In genomic region chr6:2766767-2767314, GRCh38 we compare ENCODE assay signal across 8 cellular contexts. TPM values are rescaled to one million over a fixed set of nuclear protein-coding genes. Genes with fewer than 3 reads are reported as not detected.
DNase-seq lines count a peak whose midpoint lies in the region; ATAC-seq, FAIRE-seq and TF ChIP-seq lines count a peak whose summit lies in the region.

No MANE protein-coding gene starts in this region.

- H3K4me3 ChIP-seq in cardiac muscle cell (peak overlapping the region; percentile 82), suprapubic skin (peak overlapping the region; percentile 98)

- peaks cover 28% of the 10 kb centered on the region for H3K36me3 Mint-ChIP-seq in activated naive CD8-positive, alpha-beta T cell treated with anti-CD3 and anti-CD28 coated beads for 36 hours

- peak overlapping the region; percentile 85 for H3K4me3 Mint-ChIP-seq in activated naive CD8-positive, alpha-beta T cell treated with anti-CD3 and anti-CD28 coated beads for 36 hours

- peaks cover 36% of the 10 kb centered on the region for H3K4me1 ChIP-seq in cardiac muscle cell (ENCODE audit: low read depth)
- H3K4me1 ChIP-seq in suprapubic skin, result peaks cover 53% of the 10 kb centered on the region

- ATAC-seq in left cardiac atrium (no peak), GM18858 (IDR thresholded peaks at IDR 0.05; ENCODE audit: unreplicated experiment) (no peak)

- peak overlapping the region; percentile 86 for H3K27ac Mint-ChIP-seq in activated naive CD8-positive, alpha-beta T cell treated with anti-CD3 and anti-CD28 coated beads for 36 hours

- intact Hi-C loops in left cardiac atrium (cut with DNase I), result no loop called here

- no peak for DNase-seq in cardiac muscle cell (ENCODE audit: low read depth in 1 of 2, low spot score in 1 of 2)
- DNase-seq in left cardiac atrium, result no peak
- DNase-seq in activated naive CD8-positive, alpha-beta T cell treated with anti-CD3 and anti-CD28 coated beads for 36 hours, result no peak
- DNase-seq in suprapubic skin (ENCODE audit: low spot score in 2 of 2), result no peak
- no peak for DNase-seq in activated CD4-positive, CD25-positive, alpha-beta regulatory T cell (lab: John Stamatoyannopoulos, UW)
- no peak for DNase-seq in SKM-1 (lab: John Stamatoyannopoulos, UW; ENCODE audit: unreplicated experiment)

- no peak for TF ChIP-seq EP300 in suprapubic skin (IDR thresholded peaks at IDR 0.05)

- H3K27ac ChIP-seq in cardiac muscle cell (peak overlapping the region; percentile 91), suprapubic skin (peak overlapping the region; percentile 97)

- H3K36me3 ChIP-seq in cardiac muscle cell, result no peaks in the 10 kb centered on the region
- H3K36me3 ChIP-seq in suprapubic skin, result peaks cover 10% of the 10 kb centered on the region

- no peak for TF ChIP-seq POLR2A in suprapubic skin (IDR thresholded peaks at IDR 0.05)

- H3K9me3 Mint-ChIP-seq in activated naive CD8-positive, alpha-beta T cell treated with anti-CD3 and anti-CD28 coated beads for 36 hours, result no peaks in the 10 kb centered on the region

- H3K9me3 ChIP-seq in cardiac muscle cell (ENCODE audit: low read depth), result no peaks in the 10 kb centered on the region
- H3K9me3 ChIP-seq in suprapubic skin, result no peaks in the 10 kb centered on the region

- H3K27me3 ChIP-seq in cardiac muscle cell, result no peaks in the 10 kb centered on the region
- H3K27me3 ChIP-seq in suprapubic skin, result no peaks in the 10 kb centered on the region

- FAIRE-seq in islet of Langerhans (lab: Jason Lieb, UNC), result peak; percentile 33

- WGBS in suprapubic skin, result 4% methylated on average over 10 of the region's 10 CpGs

- H3K27me3 Mint-ChIP-seq in activated naive CD8-positive, alpha-beta T cell treated with anti-CD3 and anti-CD28 coated beads for 36 hours, result no peaks in the 10 kb centered on the region

- peaks cover 43% of the 10 kb centered on the region for H3K4me1 Mint-ChIP-seq in activated naive CD8-positive, alpha-beta T cell treated with anti-CD3 and anti-CD28 coated beads for 36 hours

- TF ChIP-seq CTCF in cardiac muscle cell (IDR thresholded peaks at IDR 0.05; ENCODE audit: low read depth, low read length) (no peak), suprapubic skin (IDR thresholded peaks at IDR 0.05) (no peak)

RNA-seq across cellular contexts. Expression of gene WRNIP1, which starts 1.6 kb away (rescaled TPM):
- total RNA-seq in cardiac muscle cell, result 63.0 and 89.9 TPM in 2 replicates
- 59.2 and 77.7 TPM in 2 replicates for polyA plus RNA-seq in cardiac muscle cell
- 10 to 100 TPM; 34.8 to 36.9 TPM for total RNA-seq in left cardiac atrium
- 10 to 100 TPM; 47.6 to 47.8 TPM for total RNA-seq in activated naive CD8-positive, alpha-beta T cell treated with anti-CD3 and anti-CD28 coated beads for 36 hours
- 10 to 100 TPM; 56.9 to 66.7 (median 63.4) TPM for total RNA-seq in suprapubic skin

RNA-seq across cellular contexts. Expression of gene MYLK4, which starts 16.1 kb away (rescaled TPM):
- total RNA-seq in cardiac muscle cell (0.56 and 0.69 TPM in 2 replicates), left cardiac atrium (1 to 10 TPM; 1.6 to 2.6 TPM), suprapubic skin (1 to 10 TPM; 1.8 to 6.6 (median 3.5) TPM)
- 0.23 and 0.64 TPM in 2 replicates for polyA plus RNA-seq in cardiac muscle cell
- total RNA-seq in activated naive CD8-positive, alpha-beta T cell treated with anti-CD3 and anti-CD28 coated beads for 36 hours, result under 1 TPM; 0.10 to 0.21 TPM
